Comparison of ENCODE assay signal across 33 cellular contexts in genomic region chr15:74216949-74217348, GRCh38. TPM values are rescaled to one million over a fixed set of nuclear protein-coding genes. Genes with fewer than 3 reads are reported as not detected.
"Had no signal": no experiment of that assay in that cellular context is flagged by ENCODE, and none has a peak within 500 bp of the region (broad histone marks: within the 10 kb centered on the region; RNA-seq: fewer than 3 reads in every experiment).

No MANE protein-coding gene starts in this region.

- H3K36me3 Mint-ChIP-seq: activated naive CD4-positive, alpha-beta T cell treated with anti-CD3 and anti-CD28 coated beads, Interleukin-2, amount 50 U/mL, for 24 hours; activated naive CD8-positive, alpha-beta T cell treated with anti-CD3 and anti-CD28 coated beads, Interleukin-2, amount 10 ng/mL, durations not matched to agents 7 days and 5 days; WTC11 had no signal

- H3K9me2 ChIP-seq: SK-N-SH had no signal

- H3K4me1 ChIP-seq: ascending aorta, breast epithelium, Peyer's patch had no signal

- ATAC-seq: activated CD4-positive, alpha-beta T cell treated with anti-CD3 and anti-CD28 coated beads for 36 hours; activated CD4-positive, CD25-positive, alpha-beta regulatory T cell treated with anti-CD3 and anti-CD28 coated beads, Interleukin-2, amount 50 U/mL, for 24 hours; activated CD8-positive, alpha-beta T cell treated with anti-CD3 and anti-CD28 coated beads, Interleukin-2, amount 10 ng/mL, durations not matched to agents 7 days and 5 days; WTC11 had no signal

- H3K36me3 ChIP-seq: ascending aorta, breast epithelium, Peyer's patch, SJSA1 had no signal

- H3K27ac ChIP-seq: ascending aorta, breast epithelium, Peyer's patch, SJSA1 had no signal

- H3K4me3 Mint-ChIP-seq: activated CD4-positive, alpha-beta T cell treated with anti-CD3 and anti-CD28 coated beads for 36 hours; activated CD4-positive, alpha-beta T cell treated with anti-CD3 and anti-CD28 coated beads, Interleukin-2, amount 10 ng/mL, durations not matched to agents 7 days and 5 days; activated CD8-positive, alpha-beta T cell treated with anti-CD3 and anti-CD28 coated beads, Interleukin-2, amount 10 ng/mL, durations not matched to agents 7 days and 5 days; activated naive CD4-positive, alpha-beta T cell treated with anti-CD3 and anti-CD28 coated beads, Interleukin-2, amount 50 U/mL, for 24 hours; activated naive CD8-positive, alpha-beta T cell treated with anti-CD3 and anti-CD28 coated beads, Interleukin-2, amount 10 ng/mL, durations not matched to agents 7 days and 5 days; activated T-cell treated with anti-CD3 and anti-CD28 coated beads, Interleukin-2, amount 50 U/mL, for 24 hours; T-helper 1 cell treated with Interleukin-12 subunit alpha and Interleukin-12 subunit beta and Interleukin-4 antibody, amounts not matched to agents 30 μg/mL and 1 μg/mL, for 36 hours; T-helper 2 cell treated with Interferon-gamma antibody and Interleukin-4, amounts not matched to agents 5 μg/mL and 100 μg/mL, for 36 hours; WTC11 had no signal

- H3K27me3 ChIP-seq: ascending aorta, breast epithelium, Peyer's patch, SJSA1 had no signal

- H3K9me3 ChIP-seq: ascending aorta, breast epithelium, Peyer's patch, SJSA1, SK-N-SH had no signal

- H3K4me3 ChIP-seq: ascending aorta, breast epithelium, Peyer's patch, SJSA1 had no signal

- H3K9me3 Mint-ChIP-seq: activated CD4-positive, alpha-beta T cell treated with anti-CD3 and anti-CD28 coated beads, Interleukin-2, amount 10 ng/mL, durations not matched to agents 7 days and 5 days; activated naive CD4-positive, alpha-beta T cell treated with anti-CD3 and anti-CD28 coated beads, Interleukin-2, amount 50 U/mL, for 24 hours; activated naive CD8-positive, alpha-beta T cell treated with anti-CD3 and anti-CD28 coated beads, Interleukin-2, amount 10 ng/mL, durations not matched to agents 7 days and 5 days; activated T-cell treated with anti-CD3 and anti-CD28 coated beads, Interleukin-2, amount 50 U/mL, for 24 hours; activated T-helper 2 cell treated with anti-CD3 and anti-CD28 coated beads, Interferon-gamma antibody, Interleukin-2, Interleukin-4, amounts not matched to agents 10 μg/mL and 5 μg/mL and 100 μg/mL, durations not matched to agents 14 hours and 24 hours and 36 hours; T-helper 1 cell treated with Interleukin-12 subunit alpha and Interleukin-12 subunit beta and Interleukin-4 antibody, amounts not matched to agents 30 μg/mL and 1 μg/mL, for 36 hours; T-helper 2 cell treated with Interferon-gamma antibody and Interleukin-4, amounts not matched to agents 5 μg/mL and 100 μg/mL, for 36 hours; WTC11 had no signal

- H3K27ac Mint-ChIP-seq: activated CD4-positive, alpha-beta T cell treated with anti-CD3 and anti-CD28 coated beads for 36 hours; activated CD4-positive, alpha-beta T cell treated with anti-CD3 and anti-CD28 coated beads, Interleukin-2, amount 10 ng/mL, durations not matched to agents 7 days and 5 days; activated CD8-positive, alpha-beta T cell treated with anti-CD3 and anti-CD28 coated beads, Interleukin-2, amount 10 ng/mL, durations not matched to agents 7 days and 5 days; activated naive CD4-positive, alpha-beta T cell treated with anti-CD3 and anti-CD28 coated beads, Interleukin-2, amount 50 U/mL, for 24 hours; activated naive CD8-positive, alpha-beta T cell treated with anti-CD3 and anti-CD28 coated beads, Interleukin-2, amount 10 ng/mL, durations not matched to agents 7 days and 5 days; activated T-cell treated with anti-CD3 and anti-CD28 coated beads, Interleukin-2, amount 50 U/mL, for 24 hours; activated T-helper 2 cell treated with anti-CD3 and anti-CD28 coated beads, Interferon-gamma antibody, Interleukin-2, Interleukin-4, amounts not matched to agents 10 μg/mL and 5 μg/mL and 100 μg/mL, durations not matched to agents 14 hours and 24 hours and 36 hours; T-helper 1 cell treated with Interleukin-12 subunit alpha and Interleukin-12 subunit beta and Interleukin-4 antibody, amounts not matched to agents 30 μg/mL and 1 μg/mL, for 36 hours; T-helper 2 cell treated with Interferon-gamma antibody and Interleukin-4, amounts not matched to agents 5 μg/mL and 100 μg/mL, for 36 hours; WTC11 had no signal

- H3K9ac ChIP-seq: SK-N-SH had no signal

- H3K4me2 ChIP-seq: SK-N-SH had no signal

- H3K27me3 Mint-ChIP-seq: activated CD4-positive, alpha-beta T cell treated with anti-CD3 and anti-CD28 coated beads for 36 hours had no signal

- H3K4me1 Mint-ChIP-seq: activated CD4-positive, alpha-beta T cell treated with anti-CD3 and anti-CD28 coated beads for 36 hours; activated naive CD4-positive, alpha-beta T cell treated with anti-CD3 and anti-CD28 coated beads, Interleukin-2, amount 50 U/mL, for 24 hours; activated naive CD8-positive, alpha-beta T cell treated with anti-CD3 and anti-CD28 coated beads, Interleukin-2, amount 10 ng/mL, durations not matched to agents 7 days and 5 days had no signal

- DNase-seq: activated CD4-positive, alpha-beta T cell treated with anti-CD3 and anti-CD28 coated beads for 36 hours; activated CD4-positive, alpha-beta T cell treated with anti-CD3 and anti-CD28 coated beads, Interleukin-2, amount 10 ng/mL, durations not matched to agents 7 days and 5 days; activated CD4-positive, alpha-beta T cell treated with anti-CD3 and anti-CD28 coated beads, Interleukin-2, amount 50 U/mL, for 48 hours; activated CD8-positive, alpha-beta T cell treated with anti-CD3 and anti-CD28 coated beads, Interleukin-2, amount 10 ng/mL, durations not matched to agents 7 days and 5 days; activated gamma-delta T cell; activated naive CD4-positive, alpha-beta T cell treated with Interleukin-2 at 50 U/mL for 16 hours; activated naive CD8-positive, alpha-beta T cell treated with anti-CD3 and anti-CD28 coated beads, Interleukin-2, amount 10 ng/mL, durations not matched to agents 7 days and 5 days; activated T-cell treated with anti-CD3 and anti-CD28 coated beads, Interleukin-2, amount 50 U/mL, for 24 hours; amygdala; MM.1S; MV-4-11; NCI-H1092; NCI-H1436 treated with DMSO at 0.1 percent for 48 hours; NCI-H1694 treated with DMSO at 0.1 percent for 48 hours; NCI-H2029; NCI-H345; NCI-H524 treated with DMSO at 0.1 percent for 48 hours; Peyer's patch; RPMI8226; SHP77 treated with DMSO at 0.1 percent for 48 hours; SK-N-SH had no signal

RNA-seq across cellular contexts. Expression of gene STRA6, which starts 14.4 kb away (rescaled TPM):
- total RNA-seq: activated CD4-positive, alpha-beta T cell treated with anti-CD3 and anti-CD28 coated beads for 36 hours; activated CD4-positive, alpha-beta T cell treated with anti-CD3 and anti-CD28 coated beads, Interleukin-2, amount 10 ng/mL, durations not matched to agents 7 days and 5 days; activated CD8-positive, alpha-beta T cell treated with anti-CD3 and anti-CD28 coated beads, Interleukin-2, amount 10 ng/mL, durations not matched to agents 7 days and 5 days; activated naive CD8-positive, alpha-beta T cell treated with anti-CD3 and anti-CD28 coated beads, Interleukin-2, amount 10 ng/mL, durations not matched to agents 7 days and 5 days; activated T-helper 2 cell treated with anti-CD3 and anti-CD28 coated beads, Interferon-gamma antibody, Interleukin-2, Interleukin-4, amounts not matched to agents 10 μg/mL and 5 μg/mL and 100 μg/mL, durations not matched to agents 14 hours and 24 hours and 36 hours; ascending aorta; LHCN-M2 had no signal

RNA-seq across cellular contexts. Expression of gene CCDC33, which starts 19.2 kb away (rescaled TPM):
- total RNA-seq: activated CD4-positive, alpha-beta T cell treated with anti-CD3 and anti-CD28 coated beads for 36 hours; activated CD4-positive, alpha-beta T cell treated with anti-CD3 and anti-CD28 coated beads, Interleukin-2, amount 10 ng/mL, durations not matched to agents 7 days and 5 days; activated CD8-positive, alpha-beta T cell treated with anti-CD3 and anti-CD28 coated beads, Interleukin-2, amount 10 ng/mL, durations not matched to agents 7 days and 5 days; activated T-helper 2 cell treated with anti-CD3 and anti-CD28 coated beads, Interferon-gamma antibody, Interleukin-2, Interleukin-4, amounts not matched to agents 10 μg/mL and 5 μg/mL and 100 μg/mL, durations not matched to agents 14 hours and 24 hours and 36 hours; ascending aorta; cardiac septum; LHCN-M2; NCI-H460; SJSA1 had no signal

RNA-seq across cellular contexts. Expression of gene ISLR, which starts 43.4 kb away (rescaled TPM):
- total RNA-seq: activated CD4-positive, alpha-beta T cell treated with anti-CD3 and anti-CD28 coated beads for 36 hours; activated CD4-positive, alpha-beta T cell treated with anti-CD3 and anti-CD28 coated beads, Interleukin-2, amount 10 ng/mL, durations not matched to agents 7 days and 5 days; activated CD8-positive, alpha-beta T cell treated with anti-CD3 and anti-CD28 coated beads, Interleukin-2, amount 10 ng/mL, durations not matched to agents 7 days and 5 days; activated naive CD8-positive, alpha-beta T cell treated with anti-CD3 and anti-CD28 coated beads, Interleukin-2, amount 10 ng/mL, durations not matched to agents 7 days and 5 days; activated T-helper 2 cell treated with anti-CD3 and anti-CD28 coated beads, Interferon-gamma antibody, Interleukin-2, Interleukin-4, amounts not matched to agents 10 μg/mL and 5 μg/mL and 100 μg/mL, durations not matched to agents 14 hours and 24 hours and 36 hours; NCI-H460; SJSA1 had no signal
